ENCODE assay signal across 1 cellular context in genomic region chr21:32569261-32570230, GRCh38.
TF ChIP-seq lines count a peak whose summit lies in the region.

No MANE protein-coding gene starts in this region.

TF ChIP-seq in K562, 482 proteins besides CTCF, POLR2A, EP300 and RAD21 (continued from another document):
- TF ChIP-seq, protein P1, sequence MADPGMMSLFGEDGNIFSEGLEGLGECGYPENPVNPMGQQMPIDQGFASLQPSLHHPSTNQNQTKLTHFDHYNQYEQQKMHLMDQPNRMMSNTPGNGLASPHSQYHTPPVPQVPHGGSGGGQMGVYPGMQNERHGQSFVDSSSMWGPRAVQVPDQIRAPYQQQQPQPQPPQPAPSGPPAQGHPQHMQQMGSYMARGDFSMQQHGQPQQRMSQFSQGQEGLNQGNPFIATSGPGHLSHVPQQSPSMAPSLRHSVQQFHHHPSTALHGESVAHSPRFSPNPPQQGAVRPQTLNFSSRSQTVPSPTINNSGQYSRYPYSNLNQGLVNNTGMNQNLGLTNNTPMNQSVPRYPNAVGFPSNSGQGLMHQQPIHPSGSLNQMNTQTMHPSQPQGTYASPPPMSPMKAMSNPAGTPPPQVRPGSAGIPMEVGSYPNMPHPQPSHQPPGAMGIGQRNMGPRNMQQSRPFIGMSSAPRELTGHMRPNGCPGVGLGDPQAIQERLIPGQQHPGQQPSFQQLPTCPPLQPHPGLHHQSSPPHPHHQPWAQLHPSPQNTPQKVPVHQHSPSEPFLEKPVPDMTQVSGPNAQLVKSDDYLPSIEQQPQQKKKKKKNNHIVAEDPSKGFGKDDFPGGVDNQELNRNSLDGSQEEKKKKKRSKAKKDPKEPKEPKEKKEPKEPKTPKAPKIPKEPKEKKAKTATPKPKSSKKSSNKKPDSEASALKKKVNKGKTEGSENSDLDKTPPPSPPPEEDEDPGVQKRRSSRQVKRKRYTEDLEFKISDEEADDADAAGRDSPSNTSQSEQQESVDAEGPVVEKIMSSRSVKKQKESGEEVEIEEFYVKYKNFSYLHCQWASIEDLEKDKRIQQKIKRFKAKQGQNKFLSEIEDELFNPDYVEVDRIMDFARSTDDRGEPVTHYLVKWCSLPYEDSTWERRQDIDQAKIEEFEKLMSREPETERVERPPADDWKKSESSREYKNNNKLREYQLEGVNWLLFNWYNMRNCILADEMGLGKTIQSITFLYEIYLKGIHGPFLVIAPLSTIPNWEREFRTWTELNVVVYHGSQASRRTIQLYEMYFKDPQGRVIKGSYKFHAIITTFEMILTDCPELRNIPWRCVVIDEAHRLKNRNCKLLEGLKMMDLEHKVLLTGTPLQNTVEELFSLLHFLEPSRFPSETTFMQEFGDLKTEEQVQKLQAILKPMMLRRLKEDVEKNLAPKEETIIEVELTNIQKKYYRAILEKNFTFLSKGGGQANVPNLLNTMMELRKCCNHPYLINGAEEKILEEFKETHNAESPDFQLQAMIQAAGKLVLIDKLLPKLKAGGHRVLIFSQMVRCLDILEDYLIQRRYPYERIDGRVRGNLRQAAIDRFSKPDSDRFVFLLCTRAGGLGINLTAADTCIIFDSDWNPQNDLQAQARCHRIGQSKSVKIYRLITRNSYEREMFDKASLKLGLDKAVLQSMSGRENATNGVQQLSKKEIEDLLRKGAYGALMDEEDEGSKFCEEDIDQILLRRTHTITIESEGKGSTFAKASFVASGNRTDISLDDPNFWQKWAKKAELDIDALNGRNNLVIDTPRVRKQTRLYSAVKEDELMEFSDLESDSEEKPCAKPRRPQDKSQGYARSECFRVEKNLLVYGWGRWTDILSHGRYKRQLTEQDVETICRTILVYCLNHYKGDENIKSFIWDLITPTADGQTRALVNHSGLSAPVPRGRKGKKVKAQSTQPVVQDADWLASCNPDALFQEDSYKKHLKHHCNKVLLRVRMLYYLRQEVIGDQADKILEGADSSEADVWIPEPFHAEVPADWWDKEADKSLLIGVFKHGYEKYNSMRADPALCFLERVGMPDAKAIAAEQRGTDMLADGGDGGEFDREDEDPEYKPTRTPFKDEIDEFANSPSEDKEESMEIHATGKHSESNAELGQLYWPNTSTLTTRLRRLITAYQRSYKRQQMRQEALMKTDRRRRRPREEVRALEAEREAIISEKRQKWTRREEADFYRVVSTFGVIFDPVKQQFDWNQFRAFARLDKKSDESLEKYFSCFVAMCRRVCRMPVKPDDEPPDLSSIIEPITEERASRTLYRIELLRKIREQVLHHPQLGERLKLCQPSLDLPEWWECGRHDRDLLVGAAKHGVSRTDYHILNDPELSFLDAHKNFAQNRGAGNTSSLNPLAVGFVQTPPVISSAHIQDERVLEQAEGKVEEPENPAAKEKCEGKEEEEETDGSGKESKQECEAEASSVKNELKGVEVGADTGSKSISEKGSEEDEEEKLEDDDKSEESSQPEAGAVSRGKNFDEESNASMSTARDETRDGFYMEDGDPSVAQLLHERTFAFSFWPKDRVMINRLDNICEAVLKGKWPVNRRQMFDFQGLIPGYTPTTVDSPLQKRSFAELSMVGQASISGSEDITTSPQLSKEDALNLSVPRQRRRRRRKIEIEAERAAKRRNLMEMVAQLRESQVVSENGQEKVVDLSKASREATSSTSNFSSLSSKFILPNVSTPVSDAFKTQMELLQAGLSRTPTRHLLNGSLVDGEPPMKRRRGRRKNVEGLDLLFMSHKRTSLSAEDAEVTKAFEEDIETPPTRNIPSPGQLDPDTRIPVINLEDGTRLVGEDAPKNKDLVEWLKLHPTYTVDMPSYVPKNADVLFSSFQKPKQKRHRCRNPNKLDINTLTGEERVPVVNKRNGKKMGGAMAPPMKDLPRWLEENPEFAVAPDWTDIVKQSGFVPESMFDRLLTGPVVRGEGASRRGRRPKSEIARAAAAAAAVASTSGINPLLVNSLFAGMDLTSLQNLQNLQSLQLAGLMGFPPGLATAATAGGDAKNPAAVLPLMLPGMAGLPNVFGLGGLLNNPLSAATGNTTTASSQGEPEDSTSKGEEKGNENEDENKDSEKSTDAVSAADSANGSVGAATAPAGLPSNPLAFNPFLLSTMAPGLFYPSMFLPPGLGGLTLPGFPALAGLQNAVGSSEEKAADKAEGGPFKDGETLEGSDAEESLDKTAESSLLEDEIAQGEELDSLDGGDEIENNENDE (IDR thresholded peaks at IDR 0.05; ENCODE audit: low read depth, low read length): no peak
- no peak for TF ChIP-seq TAF15 (IDR thresholded peaks at IDR 0.05; ENCODE audit: low read depth, low read length)
- peak; percentile 65 for TF ChIP-seq CXXC5 (CRISPR knock-in tag; IDR thresholded peaks at IDR 0.05)
- no peak for TF ChIP-seq ZNF347 (CRISPR knock-in tag; IDR thresholded peaks at IDR 0.05; ENCODE audit: low read depth)
- TF ChIP-seq, protein P2, sequence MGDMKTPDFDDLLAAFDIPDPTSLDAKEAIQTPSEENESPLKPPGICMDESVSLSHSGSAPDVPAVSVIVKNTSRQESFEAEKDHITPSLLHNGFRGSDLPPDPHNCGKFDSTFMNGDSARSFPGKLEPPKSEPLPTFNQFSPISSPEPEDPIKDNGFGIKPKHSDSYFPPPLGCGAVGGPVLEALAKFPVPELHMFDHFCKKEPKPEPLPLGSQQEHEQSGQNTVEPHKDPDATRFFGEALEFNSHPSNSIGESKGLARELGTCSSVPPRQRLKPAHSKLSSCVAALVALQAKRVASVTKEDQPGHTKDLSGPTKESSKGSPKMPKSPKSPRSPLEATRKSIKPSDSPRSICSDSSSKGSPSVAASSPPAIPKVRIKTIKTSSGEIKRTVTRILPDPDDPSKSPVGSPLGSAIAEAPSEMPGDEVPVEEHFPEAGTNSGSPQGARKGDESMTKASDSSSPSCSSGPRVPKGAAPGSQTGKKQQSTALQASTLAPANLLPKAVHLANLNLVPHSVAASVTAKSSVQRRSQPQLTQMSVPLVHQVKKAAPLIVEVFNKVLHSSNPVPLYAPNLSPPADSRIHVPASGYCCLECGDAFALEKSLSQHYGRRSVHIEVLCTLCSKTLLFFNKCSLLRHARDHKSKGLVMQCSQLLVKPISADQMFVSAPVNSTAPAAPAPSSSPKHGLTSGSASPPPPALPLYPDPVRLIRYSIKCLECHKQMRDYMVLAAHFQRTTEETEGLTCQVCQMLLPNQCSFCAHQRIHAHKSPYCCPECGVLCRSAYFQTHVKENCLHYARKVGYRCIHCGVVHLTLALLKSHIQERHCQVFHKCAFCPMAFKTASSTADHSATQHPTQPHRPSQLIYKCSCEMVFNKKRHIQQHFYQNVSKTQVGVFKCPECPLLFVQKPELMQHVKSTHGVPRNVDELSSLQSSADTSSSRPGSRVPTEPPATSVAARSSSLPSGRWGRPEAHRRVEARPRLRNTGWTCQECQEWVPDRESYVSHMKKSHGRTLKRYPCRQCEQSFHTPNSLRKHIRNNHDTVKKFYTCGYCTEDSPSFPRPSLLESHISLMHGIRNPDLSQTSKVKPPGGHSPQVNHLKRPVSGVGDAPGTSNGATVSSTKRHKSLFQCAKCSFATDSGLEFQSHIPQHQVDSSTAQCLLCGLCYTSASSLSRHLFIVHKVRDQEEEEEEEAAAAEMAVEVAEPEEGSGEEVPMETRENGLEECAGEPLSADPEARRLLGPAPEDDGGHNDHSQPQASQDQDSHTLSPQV (IDR thresholded peaks at IDR 0.05): no peak
- TF ChIP-seq SIX5 (IDR thresholded peaks at IDR 0.05; ENCODE audit: borderline replicate concordance in 1 of 2, insufficient read depth in 1 of 2, low read depth in 1 of 2, low read length in 2 of 2): no peak
- TF ChIP-seq SMARCA4 (IDR thresholded peaks at IDR 0.05): peak; percentile 84
